In the genomic region with DNA sequence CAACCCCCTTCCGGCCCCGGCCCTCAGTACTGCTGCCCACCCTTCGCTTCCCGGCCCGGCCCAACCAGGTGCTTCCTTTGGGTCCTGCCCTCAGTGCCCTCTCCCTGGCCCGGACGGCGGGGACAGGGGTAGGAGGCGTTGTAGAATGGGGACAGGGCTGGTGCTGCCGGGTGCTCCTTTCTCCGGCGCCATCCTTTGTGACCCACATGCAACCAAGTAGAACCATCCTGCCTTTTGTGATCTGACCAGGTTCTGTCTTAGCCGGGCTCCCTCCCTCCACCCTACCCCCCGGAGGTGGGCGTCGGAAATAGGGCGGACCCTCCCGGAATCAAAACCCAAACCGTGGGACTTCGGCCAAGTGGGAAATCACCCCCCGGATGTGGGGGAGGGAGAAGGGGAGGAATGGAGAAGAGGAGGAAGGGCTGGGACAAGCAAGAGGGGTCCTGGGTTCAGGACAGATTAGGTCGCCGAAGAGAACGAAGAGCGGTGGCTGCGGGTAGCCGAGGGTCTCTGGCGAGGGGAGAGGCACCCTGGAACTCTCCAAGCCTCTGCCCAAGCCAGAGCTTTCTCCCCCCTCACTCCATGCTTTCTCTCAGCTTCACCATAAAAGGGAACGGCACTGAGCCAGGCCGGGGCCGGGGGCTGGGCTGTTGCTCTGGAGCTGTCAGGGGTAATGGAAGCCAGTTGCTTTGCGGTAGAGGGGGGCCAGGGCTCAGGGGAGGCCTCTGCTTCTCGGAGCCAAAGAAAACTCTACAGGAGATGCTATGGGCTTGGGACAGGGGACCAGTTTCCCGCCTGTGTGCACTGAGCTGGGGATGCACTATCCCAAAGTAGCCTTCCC, we compare ENCODE assay signal across 8 cellular contexts. TPM values are rescaled to one million over a fixed set of nuclear protein-coding genes. Genes with fewer than 3 reads are reported as not detected.
DNase-seq lines count a peak whose midpoint lies in the region; ATAC-seq and TF ChIP-seq lines count a peak whose summit lies in the region.

No MANE protein-coding gene starts in this region.

- H3K4me1 Mint-ChIP-seq in activated CD4-positive, alpha-beta T cell treated with anti-CD3 and anti-CD28 coated beads for 36 hours = peaks cover 71% of the 10 kb centered on the region
- H3K4me1 Mint-ChIP-seq in activated T-cell treated with anti-CD3 and anti-CD28 coated beads, Interleukin-2, amount 50 U/mL, for 24 hours (ENCODE audit: low read depth) = peaks cover 73% of the 10 kb centered on the region
- H3K4me1 Mint-ChIP-seq in glutamatergic neuron (ENCODE audit: low read depth, unreplicated experiment) = peaks cover 31% of the 10 kb centered on the region
- H3K4me1 Mint-ChIP-seq in osteocyte (ENCODE audit: unreplicated experiment) = peaks cover 69% of the 10 kb centered on the region

- DNase-seq in activated CD4-positive, alpha-beta T cell treated with anti-CD3 and anti-CD28 coated beads for 36 hours = peak; percentile 65
- no peak for DNase-seq in activated CD4-positive, alpha-beta T cell treated with anti-CD3 and anti-CD28 coated beads for 1 hour
- no peak for DNase-seq in activated T-cell treated with anti-CD3 and anti-CD28 coated beads, Interleukin-2, amount 50 U/mL, for 24 hours
- DNase-seq in glutamatergic neuron = peak; percentile 62
- no peak for DNase-seq in osteocyte (ENCODE audit: extremely low spot score, unreplicated experiment)
- DNase-seq in HUDEP-2 (lab: John Stamatoyannopoulos, UW; ENCODE audit: unreplicated experiment in 76 of 76) = no peak

- no peaks in the 10 kb centered on the region for H3K9me3 Mint-ChIP-seq in activated CD4-positive, alpha-beta T cell treated with anti-CD3 and anti-CD28 coated beads for 36 hours (ENCODE audit: low read depth)
- no peaks in the 10 kb centered on the region for H3K9me3 Mint-ChIP-seq in activated T-cell treated with anti-CD3 and anti-CD28 coated beads, Interleukin-2, amount 50 U/mL, for 24 hours
- H3K9me3 Mint-ChIP-seq in glutamatergic neuron (ENCODE audit: unreplicated experiment) (peaks cover 12% of the 10 kb centered on the region), osteocyte (ENCODE audit: unreplicated experiment) (no peaks in the 10 kb centered on the region)

- POLR2A ChIA-PET in activated CD4-positive, alpha-beta T cell treated with anti-CD3 and anti-CD28 coated beads for 36 hours (lab: Charles Lee) = interaction anchor here (0.6 to 2.2 kb wide), 6 partner anchors 9 to 38 kb away, joined by 3 to 15 read pairs (median 4); a partner anchor contains a TSS

- H3K36me3 Mint-ChIP-seq in activated CD4-positive, alpha-beta T cell treated with anti-CD3 and anti-CD28 coated beads for 36 hours (ENCODE audit: low read depth) = peaks cover 33% of the 10 kb centered on the region
- peaks cover 41% of the 10 kb centered on the region for H3K36me3 Mint-ChIP-seq in activated T-cell treated with anti-CD3 and anti-CD28 coated beads, Interleukin-2, amount 50 U/mL, for 24 hours (ENCODE audit: low read depth)
- peaks cover 5% of the 10 kb centered on the region for H3K36me3 Mint-ChIP-seq in glutamatergic neuron (ENCODE audit: unreplicated experiment)
- peaks cover 14% of the 10 kb centered on the region for H3K36me3 Mint-ChIP-seq in osteocyte (ENCODE audit: unreplicated experiment)

- CTCF ChIA-PET in activated CD4-positive, alpha-beta T cell treated with anti-CD3 and anti-CD28 coated beads for 36 hours (lab: Charles Lee) = interaction anchor here (0.6 to 2.5 kb wide), 12 partner anchors 9 to 146 kb away, joined by 3 to 24 read pairs (median 4); a partner anchor contains a TSS

- peak overlapping the region; percentile 80 for H3K4me3 Mint-ChIP-seq in activated CD4-positive, alpha-beta T cell treated with anti-CD3 and anti-CD28 coated beads for 36 hours
- peak overlapping the region; percentile 84 for H3K4me3 Mint-ChIP-seq in activated T-cell treated with anti-CD3 and anti-CD28 coated beads, Interleukin-2, amount 50 U/mL, for 24 hours
- H3K4me3 Mint-ChIP-seq in glutamatergic neuron (ENCODE audit: unreplicated experiment) = peak overlapping the region; percentile 89
- H3K4me3 Mint-ChIP-seq in osteocyte (ENCODE audit: unreplicated experiment) = peak overlapping the region; percentile 77

- no peaks in the 10 kb centered on the region for H3K27me3 Mint-ChIP-seq in activated CD4-positive, alpha-beta T cell treated with anti-CD3 and anti-CD28 coated beads for 36 hours
- H3K27me3 Mint-ChIP-seq in activated T-cell treated with anti-CD3 and anti-CD28 coated beads, Interleukin-2, amount 50 U/mL, for 24 hours = no peaks in the 10 kb centered on the region
- H3K27me3 Mint-ChIP-seq in glutamatergic neuron (ENCODE audit: unreplicated experiment) (peaks cover 8% of the 10 kb centered on the region), osteocyte (ENCODE audit: unreplicated experiment) (no peaks in the 10 kb centered on the region)

- TF ChIP-seq CTCF in glutamatergic neuron (IDR thresholded peaks at IDR 0.05; ENCODE audit: partially characterized antibody, unreplicated experiment) (no peak), osteocyte (IDR thresholded peaks at IDR 0.05) (no peak)

- intact Hi-C loops in activated CD4-positive, alpha-beta T cell treated with anti-CD3 and anti-CD28 coated beads for 36 hours (cut with DNase I, micrococcal nuclease) = loop anchor here (1.0 to 10.0 kb wide), 14 partner anchors 9 to 1397 kb away; a partner anchor contains a TSS

- ATAC-seq in activated CD4-positive, alpha-beta T cell treated with anti-CD3 and anti-CD28 coated beads for 36 hours = peak; percentile 27
- ATAC-seq in HG03354 (IDR thresholded peaks at IDR 0.05; ENCODE audit: poor library complexity, severe bottlenecking, unreplicated experiment) (peak; percentile 10), HG02642 (IDR thresholded peaks at IDR 0.05; ENCODE audit: poor library complexity, unreplicated experiment) (no peak)

- H3K27ac Mint-ChIP-seq in activated CD4-positive, alpha-beta T cell treated with anti-CD3 and anti-CD28 coated beads for 36 hours = peak overlapping the region; percentile 89
- H3K27ac Mint-ChIP-seq in activated T-cell treated with anti-CD3 and anti-CD28 coated beads, Interleukin-2, amount 50 U/mL, for 24 hours = peak overlapping the region; percentile 92
- H3K27ac Mint-ChIP-seq in glutamatergic neuron (ENCODE audit: unreplicated experiment) (peak overlapping the region; percentile 76), osteocyte (ENCODE audit: unreplicated experiment) (peak overlapping the region; percentile 99)

RNA-seq across cellular contexts. Expression of a gene that starts 0.8 kb away (rescaled TPM):
- total RNA-seq in activated CD4-positive, alpha-beta T cell treated with anti-CD3 and anti-CD28 coated beads for 36 hours = 100 to 1,000 TPM; 305 to 406 TPM
- total RNA-seq in glutamatergic neuron (ENCODE audit: unreplicated experiment) (215 TPM), osteocyte (369 and 380 TPM in 2 replicates)

RNA-seq across cellular contexts. Expression of a gene that starts 6.2 kb away (rescaled TPM):
- total RNA-seq in activated CD4-positive, alpha-beta T cell treated with anti-CD3 and anti-CD28 coated beads for 36 hours = under 1 TPM; 0.40 to 0.46 TPM
- total RNA-seq in glutamatergic neuron (ENCODE audit: unreplicated experiment) = 3.2 TPM
- total RNA-seq in osteocyte = 206 and 212 TPM in 2 replicates

RNA-seq across cellular contexts. Expression of a gene that starts 14.4 kb away (rescaled TPM):
- 10 to 100 TPM; 10.6 to 12.7 TPM for total RNA-seq in activated CD4-positive, alpha-beta T cell treated with anti-CD3 and anti-CD28 coated beads for 36 hours
- total RNA-seq in glutamatergic neuron (ENCODE audit: unreplicated experiment) (5.3 TPM), osteocyte (2.0 and 2.4 TPM in 2 replicates)

RNA-seq across cellular contexts. Expression of a gene that starts 20.7 kb away (rescaled TPM):
- 10 to 100 TPM; 12.5 to 14.5 TPM for total RNA-seq in activated CD4-positive, alpha-beta T cell treated with anti-CD3 and anti-CD28 coated beads for 36 hours
- total RNA-seq in glutamatergic neuron (ENCODE audit: unreplicated experiment) (17.3 TPM), osteocyte (23.4 and 23.9 TPM in 2 replicates)

RNA-seq across cellular contexts. Expression of a gene that starts 39.4 kb away (rescaled TPM):
- total RNA-seq in activated CD4-positive, alpha-beta T cell treated with anti-CD3 and anti-CD28 coated beads for 36 hours = 10 to 100 TPM; 54.1 to 69.1 TPM
- total RNA-seq in glutamatergic neuron (ENCODE audit: unreplicated experiment) (35.8 TPM), osteocyte (116 and 118 TPM in 2 replicates)

Comparison
In these comparisons a context has a peak if more than half of its experiments do, and no peak if none do; other contexts are left out.
1. DNase-seq: peak in activated CD4-positive, alpha-beta T cell treated with anti-CD3 and anti-CD28 coated beads for 36 hours (single experiment) and glutamatergic neuron (single experiment); none in activated CD4-positive, alpha-beta T cell treated with anti-CD3 and anti-CD28 coated beads for 1 hour (single experiment), activated T-cell treated with anti-CD3 and anti-CD28 coated beads, Interleukin-2, amount 50 U/mL, for 24 hours (single experiment), osteocyte (single experiment) and HUDEP-2 (0 of 76).
2. RNA of a gene that starts 6.2 kb away (total RNA-seq): 206 to 212 TPM in osteocyte; 3.2 TPM in glutamatergic neuron (single experiment) and 0.40 to 0.46 TPM in activated CD4-positive, alpha-beta T cell treated with anti-CD3 and anti-CD28 coated beads for 36 hours; every median in the first group is over 10 times any median in the second.
3. Peak in every context shown above with its lines, with median percentiles within 50 percentile points of each other: H3K27ac Mint-ChIP-seq and H3K4me3 Mint-ChIP-seq.